ENCODE assay signal across 13 cellular contexts in the genomic region with DNA sequence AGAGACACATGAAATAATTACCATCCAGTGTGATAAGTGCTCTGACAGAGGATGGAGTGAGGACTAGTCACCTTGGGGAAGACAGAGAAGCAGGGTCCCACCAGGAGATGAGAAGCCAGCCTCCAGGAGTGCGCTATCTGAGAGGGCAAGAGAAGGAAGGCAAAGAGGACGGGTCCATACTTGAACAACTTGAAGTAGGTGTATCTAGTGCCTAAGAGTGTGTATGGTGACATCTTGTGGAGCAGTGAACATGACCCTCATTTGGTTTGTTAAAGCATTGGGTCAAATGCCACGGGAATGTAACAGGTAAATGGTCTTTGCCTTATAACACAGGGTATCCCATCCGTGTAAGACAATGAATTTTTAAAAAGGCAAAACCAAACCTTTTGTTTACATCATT. TPM values are rescaled to one million over a fixed set of nuclear protein-coding genes. Genes with fewer than 3 reads are reported as not detected.
DNase-seq lines count a peak whose midpoint lies in the region; ATAC-seq, FAIRE-seq and TF ChIP-seq lines count a peak whose summit lies in the region.
"Had no signal": no experiment of that assay in that cellular context is flagged by ENCODE, and none has a peak within 500 bp of the region (broad histone marks: within the 10 kb centered on the region; RNA-seq: fewer than 3 reads in every experiment).

No MANE protein-coding gene starts in this region.

- H3K4me3 ChIP-seq in BLaER1 (no peak overlapping the region), H1 (ENCODE audit: extremely low read depth in 1 of 4, insufficient read depth in 2 of 4, low read depth in 3 of 4, low read length in 4 of 4) (no peak overlapping the region)

- peak; percentile 8 to 26; a peak in 2 of 4 replicates for TF ChIP-seq RAD21 in H1 (IDR thresholded peaks at IDR 0.05 in 1 of 2, conservative IDR thresholded peaks at IDR 0.05 in 1 of 2; ENCODE audit: low read depth in 2 of 2, low read length in 2 of 2)

- H3K23ac ChIP-seq in H1 (ENCODE audit: insufficient read length), result no peak overlapping the region

- H3K9me3 ChIP-seq in BLaER1, result no peaks in the 10 kb centered on the region
- no peaks in the 10 kb centered on the region for H3K9me3 ChIP-seq in H1 (ENCODE audit: insufficient read depth in 2 of 2, low read depth in 1 of 2, low read length in 1 of 2)

- H2BK20ac ChIP-seq in H1 (ENCODE audit: low read length), result no peak overlapping the region

- H4K20me1 ChIP-seq in BLaER1 (no peaks in the 10 kb centered on the region), H1 (replicated peaks in 1 of 2; ENCODE audit: control insufficient read depth in 1 of 2, insufficient read depth in 2 of 2, low read length in 2 of 2) (no peaks in the 10 kb centered on the region)

- no peak overlapping the region for H3K18ac ChIP-seq in H1 (ENCODE audit: extremely low read depth, low read length)

- FAIRE-seq in H1 (lab: Jason Lieb, UNC), result no peak

- H3K4me1 ChIP-seq in BLaER1 (peaks cover 58% of the 10 kb centered on the region), H1 (replicated peaks in 1 of 4; ENCODE audit: control insufficient read depth in 3 of 4, insufficient read depth in 4 of 4, low read length in 3 of 4) (peaks cover 0 to 2% (median 0%) of the 10 kb centered on the region in 4 experiments; a peak in 1 of 7 replicates)

- no peak overlapping the region for H3K4ac ChIP-seq in H1 (replicated peaks; ENCODE audit: insufficient read length, low read depth, low read length)

- H3K27ac ChIP-seq in BLaER1 (no peak overlapping the region), H1 (ENCODE audit: low read depth, low read length) (no peak overlapping the region)

- H3K23me2 ChIP-seq in H1 (ENCODE audit: low read depth, low read length), result peaks cover under 1% of the 10 kb centered on the region; the same call in 1 of the 2 replicates

- H4K5ac ChIP-seq in H1 (ENCODE audit: insufficient read length, low read depth, low read length), result no peak overlapping the region

- DNase-seq in T-cell (no peak), H1 (ENCODE audit: low read depth in 1 of 2, low spot score in 2 of 2) (no peak), dedifferentiated amniotic fluid mesenchymal stem cell (ENCODE audit: extremely low spot score) (no peak), SW 1271 (lab: John Stamatoyannopoulos, UW) (no peak), Calu3 (no peak)
- DNase-seq: activated gamma-delta T cell treated with Interleukin-2 at 50 U/mL for 16 hours, GOT3, NCI-H1417 treated with DMSO at 0.1 percent for 48 hours, NCI-H524 treated with DMSO at 0.1 percent for 48 hours, posterior cingulate gyrus had no signal

- no peak for TF ChIP-seq EP300 in H1 (IDR thresholded peaks at IDR 0.05; ENCODE audit: borderline replicate concordance in 1 of 2, low read depth in 2 of 2, low read length in 2 of 2)

- BruUV-seq in Calu3 (replicated peaks; lab: Mats Ljungman, UMichigan), result no TSS peak

- H3K79me1 ChIP-seq in H1 (ENCODE audit: low read depth, low read length), result no peaks in the 10 kb centered on the region

- H3K56ac ChIP-seq in H1 (replicated peaks; ENCODE audit: insufficient read length, low read depth, low read length), result no peak overlapping the region

- H2BK5ac ChIP-seq in H1 (ENCODE audit: low read depth, low read length), result no peak overlapping the region

- H3K4me1 Mint-ChIP-seq in T-cell, result peaks cover 51 to 86% (median 82%) of the 10 kb centered on the region in 3 donors
- no peaks in the 10 kb centered on the region for H3K4me1 Mint-ChIP-seq in Calu3 (ENCODE audit: low read depth, unreplicated experiment)

- H3K4me2 ChIP-seq in BLaER1 (peak overlapping the region; percentile 18; the same call in 1 of the 2 replicates), H1 (ENCODE audit: insufficient read depth in 1 of 2, low read depth in 2 of 2, low read length in 2 of 2) (no peak overlapping the region)

- H3K27me3 Mint-ChIP-seq in T-cell (no peaks in the 10 kb centered on the region), Calu3 (ENCODE audit: unreplicated experiment) (no peaks in the 10 kb centered on the region)

- H3K36me3 ChIP-seq in BLaER1, result peaks cover 38% of the 10 kb centered on the region
- no peaks in the 10 kb centered on the region for H3K36me3 ChIP-seq in H1 (ENCODE audit: control insufficient read depth in 2 of 4, insufficient read depth in 4 of 4, low read length in 3 of 4)

- ATAC-seq in T-cell (replicated peaks in 1 of 4) (peak in 2 of 4 experiments; percentile 5 to 11), GM19035 (IDR thresholded peaks at IDR 0.05; ENCODE audit: unreplicated experiment) (no peak)

- no peak overlapping the region for H2AFZ ChIP-seq in H1 (ENCODE audit: low read length)

- TF ChIP-seq POLR2A in H1 (IDR thresholded peaks at IDR 0.05; ENCODE audit: control extremely low read depth in 1 of 2, low read depth in 2 of 2, low read length in 2 of 2), result no peak

- H3K14ac ChIP-seq in H1 (ENCODE audit: insufficient read length), result no peak overlapping the region

- H3K36me3 Mint-ChIP-seq in T-cell (peaks cover 9% of the 10 kb centered on the region), Calu3 (ENCODE audit: insufficient read depth, unreplicated experiment) (no peaks in the 10 kb centered on the region)

- peak; percentile 41; the same call in 1 of the 3 replicates for TF ChIP-seq CTCF in GM12872 (IDR thresholded peaks at IDR 0.05; ENCODE audit: insufficient read depth, low read depth, low read length)
- TF ChIP-seq CTCF in H1 (IDR thresholded peaks at IDR 0.05; ENCODE audit: control extremely low read depth in 1 of 3, insufficient read depth in 1 of 3, low read depth in 1 of 3, low read length in 3 of 3), result peak in 1 of 3 experiments; percentile 14; a peak in 1 of 4 replicates
- TF ChIP-seq CTCF in Calu3 (IDR thresholded peaks at IDR 0.05; ENCODE audit: unreplicated experiment), result no peak

- H4K91ac ChIP-seq in H1 (replicated peaks; ENCODE audit: insufficient read length, low read length), result no peak overlapping the region

- H4K8ac ChIP-seq in H1 (ENCODE audit: extremely low read depth, insufficient read depth, low read length), result no peak overlapping the region

- no peaks in the 10 kb centered on the region for H3K9me3 Mint-ChIP-seq in T-cell
- no peaks in the 10 kb centered on the region for H3K9me3 Mint-ChIP-seq in Calu3 (ENCODE audit: low read depth, unreplicated experiment)

- H3K4me3 Mint-ChIP-seq in T-cell (peak overlapping the region in 2 of 3 donors; percentile 3 to 5), Calu3 (ENCODE audit: low read depth, unreplicated experiment) (no peak overlapping the region)

- intact Hi-C loops in Calu3 (cut with micrococcal nuclease; ENCODE audit: unreplicated experiment), result no loop called here

- H2AK5ac ChIP-seq in H1 (ENCODE audit: low read depth, low read length), result no peak overlapping the region

- no peak overlapping the region for H2BK15ac ChIP-seq in H1 (ENCODE audit: low read length)

- no peaks in the 10 kb centered on the region for H3K79me2 ChIP-seq in H1 (ENCODE audit: control insufficient read depth in 1 of 2, insufficient read depth in 2 of 2, low read length in 2 of 2)

- H3K9ac ChIP-seq in BLaER1, result no peak overlapping the region
- no peak overlapping the region for H3K9ac ChIP-seq in H1 (replicated peaks in 1 of 4; ENCODE audit: extremely low read depth in 1 of 4, low read depth in 3 of 4, low read length in 3 of 4)

- POLR2A ChIA-PET in T-cell (lab: Charles Lee), result interaction anchor here in 1 of 2 donors (0.6 kb wide), 2 partner anchors 26 to 1634 kb away, joined by 3 read pairs; no protein-coding TSS in a partner anchor
- POLR2A ChIA-PET in H1 (lab: Charles Lee; ENCODE audit: partially characterized antibody), result interaction anchor here (1.2 kb wide), 1 partner anchor 172 kb away, joined by 3 read pairs; no protein-coding TSS in a partner anchor

- 82% methylated on average over 4 of the region's 4 CpGs; no CpG with 5 or more reads in 1 of the 2 experiments for WGBS in H1 (ENCODE audit: extremely low coverage in 1 of 2, insufficient coverage in 1 of 2, insufficient read length in 1 of 2, insufficient replicate concordance in 2 of 2, low coverage in 1 of 2, low lambda C conversion rate in 2 of 2, missing lambda C conversion rate in 1 of 2), 2 experiments

- H3K27me3 ChIP-seq in BLaER1, result no peaks in the 10 kb centered on the region
- peaks cover 1 to 9% (median 4%) of the 10 kb centered on the region in 4 experiments; a peak in 5 of 7 replicates for H3K27me3 ChIP-seq in H1 (replicated peaks in 1 of 4; ENCODE audit: control insufficient read depth in 3 of 4, extremely low read depth in 1 of 4, insufficient read depth in 3 of 4, low read length in 3 of 4)

- H2BK12ac ChIP-seq in H1 (ENCODE audit: low read depth, low read length), result no peak overlapping the region

- H2BK120ac ChIP-seq in H1 (replicated peaks; ENCODE audit: low read depth, low read length), result no peak overlapping the region

- H3K27ac Mint-ChIP-seq in T-cell (peak overlapping the region; percentile 60 to 79), Calu3 (ENCODE audit: unreplicated experiment) (no peak overlapping the region)

- CTCF ChIA-PET in T-cell (lab: Charles Lee), result interaction anchor here in 1 of 2 donors (0.9 to 1.2 kb wide), 2 partner anchors 20 to 328 kb away, joined by 3 read pairs; no protein-coding TSS in a partner anchor
- CTCF ChIA-PET in H1 (lab: Charles Lee; ENCODE audit: partially characterized antibody), result interaction anchor here (0.8 to 2.5 kb wide), 2 partner anchors 142 to 147 kb away, joined by 4 to 7 read pairs; no protein-coding TSS in a partner anchor
- CTCF ChIA-PET in Calu3 (lab: Charles Lee), result no interaction called here

TF ChIP-seq in H1, 55 proteins besides CTCF, POLR2A, EP300 and RAD21 (continues in another document):
- TF ChIP-seq ASH2L (IDR thresholded peaks at IDR 0.05; ENCODE audit: low read length) (no peak), NANOG (IDR thresholded peaks at IDR 0.05; ENCODE audit: insufficient read depth, low read depth, low read length, poor library complexity, severe bottlenecking) (no peak), SP2 (IDR thresholded peaks at IDR 0.05; ENCODE audit: low read length) (no peak), SUZ12 (IDR thresholded peaks at IDR 0.05; ENCODE audit: low read length) (no peak), FOSL1 (IDR thresholded peaks at IDR 0.05; ENCODE audit: insufficient read depth, low read depth, low read length) (no peak), TAF7 (optimal IDR thresholded peaks at IDR 0.05; ENCODE audit: borderline replicate concordance, low read depth, low read length) (no peak), POLR2AphosphoS5 (IDR thresholded peaks at IDR 0.05; ENCODE audit: low read depth, low read length) (no peak), CHD1 (IDR thresholded peaks at IDR 0.05; ENCODE audit: low read depth, low read length) (no peak)

RNA-seq across cellular contexts. Expression of gene MRPL39, which starts 39.8 kb away (rescaled TPM):
- total RNA-seq in T-cell (10 to 100 TPM; 10.6 to 18.2 (median 14.8) TPM), Calu3 (2022) (20.0 and 20.6 TPM in 2 replicates)
- total RNA-seq in H1 (2021; fragmentation: NEBNext Ultra II Directional; extraction: Animal tissue kit (Norgen Biotek cat#: 25700)), result 43.2 and 45.0 TPM in 2 replicates
- 11.1 and 20.3 TPM in 2 replicates for polyA plus RNA-seq in H1 (2011; rRNA removed)
- polyA plus RNA-seq in H1 (2011; cell fraction: cytosol; rRNA removed), result 28.1 TPM
- polyA plus RNA-seq in H1 (2011; cell fraction: nucleus; rRNA removed), result 12.8 TPM
- 38.8 to 58.6 TPM (median 41.5 TPM) in 4 replicates for polyA plus RNA-seq in H1 (2012, experiment 1 of 2)
- 8.9 TPM for polyA plus RNA-seq in H1 (2012, experiment 2 of 2)
- 47.4 TPM for polyA plus RNA-seq in H1 (2013, experiment 1 of 2)
- 48.7 TPM for polyA plus RNA-seq in H1 (2013, experiment 2 of 2)
- 14.9 and 16.7 TPM in 2 replicates for polyA minus RNA-seq in H1 (2011; rRNA and poly(A)+ RNA removed)
- polyA minus RNA-seq in H1 (2011; cell fraction: cytosol; rRNA and poly(A)+ RNA removed), result 13.9 TPM
- polyA minus RNA-seq in H1 (2011; cell fraction: nucleus; rRNA and poly(A)+ RNA removed), result 8.9 TPM
